Comparison of ENCODE assay signal across 19 cellular contexts in genomic region chr18:13175266-13175665, GRCh38.
"Had no signal": no experiment of that assay in that cellular context is flagged by ENCODE, and none has a peak within 500 bp of the region (broad histone marks: within the 10 kb centered on the region; RNA-seq: fewer than 3 reads in every experiment).

No MANE protein-coding gene starts in this region.

- H3K9me3 ChIP-seq: adrenal gland, stomach, suprapubic skin, transverse colon had no signal

- H3K27ac ChIP-seq: adrenal gland, skin epidermis, stomach, suprapubic skin, transverse colon, WERI-Rb-1 had no signal

- ATAC-seq: activated CD8-positive, alpha-beta T cell treated with anti-CD3 and anti-CD28 coated beads, Interleukin-2, amount 10 ng/mL, durations not matched to agents 7 days and 5 days; stimulated activated memory B cell treated with anti-CD40 and anti-IgM and Interleukin-4, amounts not matched to agents 10 μg/mL and 1 μg/mL and 100 μg/mL, for 72 hours had no signal

- DNase-seq: activated CD4-positive, alpha-beta T cell treated with anti-CD3 and anti-CD28 coated beads, Interleukin-2, amount 10 ng/mL, durations not matched to agents 7 days and 5 days; activated CD4-positive, CD25-positive, alpha-beta regulatory T cell treated with anti-CD3 and anti-CD28 coated beads, Interleukin-2, amount 50 U/mL, for 72 hours; activated CD8-positive, alpha-beta T cell treated with anti-CD3 and anti-CD28 coated beads, Interleukin-2, amount 10 ng/mL, durations not matched to agents 7 days and 5 days; activated gamma-delta T cell treated with Interleukin-2 at 50 U/mL for 16 hours; activated T-cell treated with anti-CD3 and anti-CD28 coated beads, Interleukin-2, amount 50 U/mL, for 1 hour; adrenal gland; effector memory CD4-positive, alpha-beta T cell; foreskin melanocyte; hypothalamus; mesenchymal stem cell; naive B cell; stimulated activated CD4-positive, alpha-beta T cell treated with anti-CD3 and anti-CD28 coated beads, Interleukin-2, amount 100 ng/mL, for 24 hours; stomach; T-helper 1 cell; transverse colon; WERI-Rb-1 had no signal

- H3K36me3 ChIP-seq: adrenal gland, stomach, suprapubic skin, transverse colon, WERI-Rb-1 had no signal

- H3K4me1 ChIP-seq: adrenal gland, stomach, suprapubic skin had no signal

- H3K4me3 ChIP-seq: adrenal gland, skin epidermis, stomach, suprapubic skin, transverse colon had no signal

- H3K27me3 ChIP-seq: adrenal gland, stomach, suprapubic skin, transverse colon had no signal
